ENCODE assay signal across 18 cellular contexts in genomic region chr20:57415791-57416190, GRCh38.
"Had no signal": no experiment of that assay in that cellular context is flagged by ENCODE, and none has a peak within 500 bp of the region (broad histone marks: within the 10 kb centered on the region; RNA-seq: fewer than 3 reads in every experiment).

No MANE protein-coding gene starts in this region.

- H3K27me3 ChIP-seq: right atrium auricular region had no signal

- H3K36me3 Mint-ChIP-seq: naive B cell had no signal

- H3K27ac ChIP-seq: right atrium auricular region, skin epidermis had no signal

- H3K4me3 Mint-ChIP-seq: activated B cell treated with CpG ODN at 0.5 μM for 24 hours; activated T-helper 1 cell treated with anti-CD3 and anti-CD28 coated beads, Interleukin-12 subunit alpha, Interleukin-12 subunit beta, Interleukin-2, Interleukin-4 antibody, amounts not matched to agents 30 ng/mL and 10 ng/mL and 1 ng/mL, durations not matched to agents 14 hours and 24 hours and 36 hours had no signal

- H3K9me3 ChIP-seq: right atrium auricular region had no signal

- DNase-seq: activated B cell treated with CpG ODN at 0.5 μM for 24 hours; activated CD4-positive, alpha-beta T cell treated with anti-CD3 and anti-CD28 coated beads for 48 hours; activated CD8-positive, alpha-beta memory T cell treated with anti-CD3 and anti-CD28 coated beads, Interleukin-2, amount 50 U/mL, for 48 hours; activated naive CD4-positive, alpha-beta T cell; anterior cingulate cortex; cerebellar nuclear complex; effector CD8-positive, alpha-beta T cell; head of caudate nucleus; naive B cell; nucleus accumbens; stimulated activated CD4-positive, alpha-beta T cell treated with anti-CD3 and anti-CD28 coated beads, Interleukin-4, amount 100 ng/mL, for 24 hours; stimulated activated naive CD4-positive, alpha-beta T cell treated with Interleukin-2 at 50 U/mL for 16 hours; T-helper 2 cell; trophoblast cell had no signal

- H3K9me3 Mint-ChIP-seq: activated B cell treated with CpG ODN at 0.5 μM for 24 hours; activated T-helper 1 cell treated with anti-CD3 and anti-CD28 coated beads, Interleukin-12 subunit alpha, Interleukin-12 subunit beta, Interleukin-2, Interleukin-4 antibody, amounts not matched to agents 30 ng/mL and 10 ng/mL and 1 ng/mL, durations not matched to agents 14 hours and 24 hours and 36 hours had no signal

- H3K4me3 ChIP-seq: lung, right atrium auricular region, skin epidermis had no signal

- H3K27ac Mint-ChIP-seq: activated B cell treated with CpG ODN at 0.5 μM for 24 hours; activated T-helper 1 cell treated with anti-CD3 and anti-CD28 coated beads, Interleukin-12 subunit alpha, Interleukin-12 subunit beta, Interleukin-2, Interleukin-4 antibody, amounts not matched to agents 30 ng/mL and 10 ng/mL and 1 ng/mL, durations not matched to agents 14 hours and 24 hours and 36 hours had no signal

- H3K27me3 Mint-ChIP-seq: activated B cell treated with CpG ODN at 0.5 μM for 24 hours, naive B cell had no signal

- H3K36me3 ChIP-seq: right atrium auricular region had no signal
